12 cellular contexts compared by ENCODE assay signal in the genomic region with DNA sequence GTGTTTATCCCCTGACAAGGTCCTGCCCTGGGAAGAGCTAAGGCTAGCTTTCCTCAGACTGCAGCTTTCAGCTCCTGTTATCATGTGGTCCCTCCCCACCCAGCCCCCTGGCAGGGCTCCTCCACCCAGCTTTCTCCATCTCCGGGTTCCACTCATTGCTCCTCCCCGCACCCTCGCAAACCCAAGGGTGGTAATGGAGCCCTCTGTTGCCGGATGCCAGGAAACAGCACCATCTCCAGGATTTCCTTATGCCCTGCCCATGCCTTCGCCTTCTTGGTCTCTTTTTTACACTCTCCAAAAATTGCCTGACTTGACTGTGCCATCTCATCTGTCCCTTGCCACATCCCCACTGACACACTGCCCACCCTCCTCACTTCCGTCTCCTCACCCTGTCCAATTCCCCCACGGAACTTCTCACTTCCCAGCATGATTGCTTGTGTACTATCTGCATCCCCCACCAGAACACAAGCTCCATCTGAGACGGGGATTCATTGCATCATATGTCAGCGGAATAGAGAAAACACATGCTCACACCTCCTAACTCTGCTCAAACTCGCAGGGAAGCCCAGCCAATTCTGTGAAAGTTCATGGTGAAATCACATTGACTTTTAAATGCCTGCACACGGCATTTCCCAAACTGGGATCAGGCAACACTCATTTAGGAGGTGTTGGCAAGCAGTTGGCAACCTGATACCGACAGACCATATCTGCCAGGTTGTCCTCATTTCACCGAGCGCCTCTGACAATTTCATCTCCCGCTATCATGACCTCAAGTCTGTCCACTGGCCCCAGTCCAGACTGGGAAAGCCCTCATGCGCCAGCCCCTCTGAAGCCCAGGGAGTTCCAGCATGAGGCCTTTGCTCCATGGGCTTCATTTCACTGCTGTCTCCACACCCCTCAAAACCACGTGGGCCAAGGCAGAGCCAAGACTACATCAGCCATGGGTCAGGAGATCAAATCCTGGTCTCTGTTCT.
DNase-seq lines count a peak whose midpoint lies in the region; ATAC-seq and TF ChIP-seq lines count a peak whose summit lies in the region.
"Had no signal": no experiment of that assay in that cellular context is flagged by ENCODE, and none has a peak within 500 bp of the region (broad histone marks: within the 10 kb centered on the region; RNA-seq: fewer than 3 reads in every experiment).

No MANE protein-coding gene starts in this region.

- TF ChIP-seq CTCF in GM13977 (IDR thresholded peaks at IDR 0.05; ENCODE audit: extremely low read depth, insufficient read depth, missing control alignments): no peak

- H3K4me3 Mint-ChIP-seq in activated T-helper 17 cell treated with anti-CD3 and anti-CD28 coated beads, Interleukin-2, amount 50 U/mL, for 72 hours: no peak overlapping the region
- H3K4me3 Mint-ChIP-seq: activated CD4-positive, alpha-beta T cell treated with anti-CD3 and anti-CD28 coated beads for 36 hours; H9 had no signal

- H3K4me3 ChIP-seq in adipocyte (ENCODE audit: low read length): peak overlapping the region; percentile 14

- H3K9me3 Mint-ChIP-seq in activated T-helper 17 cell treated with anti-CD3 and anti-CD28 coated beads, Interleukin-2, amount 50 U/mL, for 72 hours: no peaks in the 10 kb centered on the region
- H3K9me3 Mint-ChIP-seq: H9 had no signal

- H3K4me1 ChIP-seq in adipocyte (ENCODE audit: control insufficient read depth, insufficient read depth, low read length): peaks cover 40% of the 10 kb centered on the region

- in situ Hi-C loops in GM13977 (cut with MboI; ENCODE audit: low pct_unique_long_range_greater_than_20kb, low sequenced_read_pairs, unreplicated experiment): no loop called here

- intact Hi-C loops in Right ventricle myocardium inferior (cut with DNase I) (loop anchor here (5.0 to 10.0 kb wide), 2 partner anchors 112 to 185 kb away; no protein-coding TSS in a partner anchor), sciatic nerve (cut with DNase I) (no loop called here)

- ATAC-seq in Right ventricle myocardium inferior (peak; percentile 83), sciatic nerve (peak; percentile 89), HG02884 (IDR thresholded peaks at IDR 0.05; ENCODE audit: unreplicated experiment) (no peak)
- no peak for ATAC-seq in activated T-helper 17 cell treated with anti-CD3 and anti-CD28 coated beads, Interleukin-2, amount 50 U/mL, for 72 hours (replicated peaks)
- ATAC-seq: activated CD4-positive, alpha-beta T cell treated with anti-CD3 and anti-CD28 coated beads for 36 hours had no signal

- H3K4me1 Mint-ChIP-seq in activated T-helper 17 cell treated with anti-CD3 and anti-CD28 coated beads, Interleukin-2, amount 50 U/mL, for 72 hours: no peaks in the 10 kb centered on the region
- H3K4me1 Mint-ChIP-seq: activated CD4-positive, alpha-beta T cell treated with anti-CD3 and anti-CD28 coated beads for 36 hours had no signal

- H3K36me3 ChIP-seq in adipocyte (ENCODE audit: control insufficient read depth, insufficient read depth, low read length, severe bottlenecking): no peaks in the 10 kb centered on the region

- no peaks in the 10 kb centered on the region for H3K9me3 ChIP-seq in adipocyte (ENCODE audit: control insufficient read depth, low read length)

- no peaks in the 10 kb centered on the region for H3K36me3 Mint-ChIP-seq in activated T-helper 17 cell treated with anti-CD3 and anti-CD28 coated beads, Interleukin-2, amount 50 U/mL, for 72 hours (ENCODE audit: low read depth)

- no peaks in the 10 kb centered on the region for H3K27me3 ChIP-seq in adipocyte (replicated peaks; ENCODE audit: control insufficient read depth, insufficient read depth, low read length)

- DNase-seq in EL (peak; percentile 45), adipocyte (ENCODE audit: low read depth) (peak; percentile 20), Right ventricle myocardium inferior (ENCODE audit: missing footprints) (peak; percentile 90), sciatic nerve (ENCODE audit: low spot score) (peak; percentile 75), foreskin melanocyte (no peak), GM13977 (ENCODE audit: low spot score) (no peak)
- DNase-seq: activated CD4-positive, alpha-beta T cell treated with anti-CD3 and anti-CD28 coated beads for 36 hours; H9; NCI-H187; RPMI8226 had no signal

- H3K9ac ChIP-seq in adipocyte (ENCODE audit: low read length): peak overlapping the region; percentile 53

- peaks cover 33% of the 10 kb centered on the region for H3K27me3 Mint-ChIP-seq in activated T-helper 17 cell treated with anti-CD3 and anti-CD28 coated beads, Interleukin-2, amount 50 U/mL, for 72 hours

- H3K27ac Mint-ChIP-seq in activated T-helper 17 cell treated with anti-CD3 and anti-CD28 coated beads, Interleukin-2, amount 50 U/mL, for 72 hours: no peak overlapping the region
- H3K27ac Mint-ChIP-seq: activated CD4-positive, alpha-beta T cell treated with anti-CD3 and anti-CD28 coated beads for 36 hours had no signal

Comparison
In these comparisons a context has a peak if more than half of its experiments do, and no peak if none do; other contexts are left out.
1. DNase-seq: peak in EL (single experiment), adipocyte (single experiment), Right ventricle myocardium inferior (single experiment) and sciatic nerve (single experiment); none in foreskin melanocyte (single experiment) and GM13977 (single experiment).
2. ATAC-seq: peak in Right ventricle myocardium inferior (single experiment) and sciatic nerve (single experiment); none in HG02884 (single experiment) and activated T-helper 17 cell treated with anti-CD3 and anti-CD28 coated beads, Interleukin-2, amount 50 U/mL, for 72 hours (single experiment).